Comparison of ENCODE assay signal across 1 cellular context in genomic region chr11:118277312-118277711, GRCh38.
TF ChIP-seq lines count a peak whose summit lies in the region.

No MANE protein-coding gene starts in this region.

TF ChIP-seq in SK-N-SH treated with all-trans-retinoic acid at 6 μM for 48 hours, 23 proteins besides CTCF, POLR2A, EP300 and RAD21 (continued from another document):
- no peak for TF ChIP-seq TSHZ2 (CRISPR knock-in tag; IDR thresholded peaks at IDR 0.05)
- no peak for TF ChIP-seq PPARA (CRISPR knock-in tag; IDR thresholded peaks at IDR 0.05; ENCODE audit: borderline replicate concordance)
- TF ChIP-seq ZC3H10 (CRISPR knock-in tag; IDR thresholded peaks at IDR 0.05), result no peak
- no peak for TF ChIP-seq TCF4 (CRISPR knock-in tag; IDR thresholded peaks at IDR 0.05; ENCODE audit: borderline replicate concordance)
- no peak for TF ChIP-seq ZFP3 (CRISPR knock-in tag; IDR thresholded peaks at IDR 0.05)
- no peak for TF ChIP-seq TOX (CRISPR knock-in tag; IDR thresholded peaks at IDR 0.05; ENCODE audit: borderline replicate concordance)
- TF ChIP-seq ZNF8 (CRISPR knock-in tag; IDR thresholded peaks at IDR 0.05), result no peak
- TF ChIP-seq ISL1 (CRISPR knock-in tag; IDR thresholded peaks at IDR 0.05), result no peak
- TF ChIP-seq GLIS3 (CRISPR knock-in tag; IDR thresholded peaks at IDR 0.05), result no peak
- TF ChIP-seq RARB (CRISPR knock-in tag; IDR thresholded peaks at IDR 0.05), result no peak
- no peak for TF ChIP-seq CSRNP3 (CRISPR knock-in tag; IDR thresholded peaks at IDR 0.05)
- TF ChIP-seq ESRRG (CRISPR knock-in tag; IDR thresholded peaks at IDR 0.05), result no peak
- no peak for TF ChIP-seq ZFP30 (CRISPR knock-in tag; IDR thresholded peaks at IDR 0.05)
- TF ChIP-seq SNAI2 (CRISPR knock-in tag; IDR thresholded peaks at IDR 0.05), result no peak
- no peak for TF ChIP-seq PATZ1 (CRISPR knock-in tag; IDR thresholded peaks at IDR 0.05; ENCODE audit: borderline replicate concordance)
